Comparison of ENCODE assay signal across 8 cellular contexts in genomic region chr7:128932862-128933821, GRCh38. TPM values are rescaled to one million over a fixed set of nuclear protein-coding genes. Genes with fewer than 3 reads are reported as not detected.
DNase-seq lines count a peak whose midpoint lies in the region; ATAC-seq lines count a peak whose summit lies in the region.

No MANE protein-coding gene starts in this region.

- CTCF ChIA-PET in activated CD4-positive, alpha-beta T cell treated with anti-CD3 and anti-CD28 coated beads for 36 hours (lab: Charles Lee), result interaction anchor here (0.6 to 1.1 kb wide), 7 partner anchors 10 to 184 kb away, joined by 3 to 6 read pairs (median 3); no protein-coding TSS in a partner anchor

- POLR2A ChIA-PET in activated CD4-positive, alpha-beta T cell treated with anti-CD3 and anti-CD28 coated beads for 36 hours (lab: Charles Lee), result interaction anchor here (0.5 to 0.8 kb wide), 2 partner anchors 10 to 30 kb away, joined by 3 to 4 read pairs; no protein-coding TSS in a partner anchor

- intact Hi-C loops in activated CD4-positive, alpha-beta T cell treated with anti-CD3 and anti-CD28 coated beads for 36 hours (cut with DNase I, micrococcal nuclease), result no loop called here

- H3K4me1 Mint-ChIP-seq in activated CD4-positive, alpha-beta T cell treated with anti-CD3 and anti-CD28 coated beads for 36 hours, result peaks cover 18% of the 10 kb centered on the region

- H3K9me3 Mint-ChIP-seq in activated CD4-positive, alpha-beta T cell treated with anti-CD3 and anti-CD28 coated beads for 36 hours (ENCODE audit: low read depth), result no peaks in the 10 kb centered on the region

- no peaks in the 10 kb centered on the region for H3K36me3 Mint-ChIP-seq in activated CD4-positive, alpha-beta T cell treated with anti-CD3 and anti-CD28 coated beads for 36 hours (ENCODE audit: low read depth)

- H3K27ac Mint-ChIP-seq in activated CD4-positive, alpha-beta T cell treated with anti-CD3 and anti-CD28 coated beads for 36 hours, result peak overlapping the region; percentile 85

- H3K4me3 Mint-ChIP-seq in activated CD4-positive, alpha-beta T cell treated with anti-CD3 and anti-CD28 coated beads for 36 hours, result peak overlapping the region; percentile 10

- ATAC-seq in activated CD4-positive, alpha-beta T cell treated with anti-CD3 and anti-CD28 coated beads for 36 hours, result peak; percentile 94

- peaks cover 9% of the 10 kb centered on the region for H3K27me3 Mint-ChIP-seq in activated CD4-positive, alpha-beta T cell treated with anti-CD3 and anti-CD28 coated beads for 36 hours

- peak; percentile 64 for DNase-seq in activated CD4-positive, alpha-beta T cell treated with anti-CD3 and anti-CD28 coated beads for 36 hours
- DNase-seq in activated CD4-positive, alpha-beta T cell treated with anti-CD3 and anti-CD28 coated beads, Interleukin-2, amount 50 U/mL, for 1 hour, result no peak
- peak; percentile 88 to 93 for DNase-seq in Kasumi-1 (lab: John Stamatoyannopoulos, UW)
- peak; percentile 54 for DNase-seq in central memory CD4-positive, alpha-beta T cell
- DNase-seq in stimulated activated CD4-positive, alpha-beta T cell treated with anti-CD3 and anti-CD28 coated beads, Interleukin-15, amount 100 ng/mL, for 24 hours, result peak; percentile 62
- no peak for DNase-seq in NCI-H748 (lab: John Stamatoyannopoulos, UW; ENCODE audit: unreplicated experiment)
- no peak for DNase-seq in DMS 273 treated with DMSO at 0.1 percent for 48 hours (lab: John Stamatoyannopoulos, UW)
- DNase-seq in HuH-7.5 (ENCODE audit: low spot score), result no peak

RNA-seq across cellular contexts. Expression of gene IRF5, which starts 4.6 kb away (rescaled TPM):
- 1 to 10 TPM; 7.2 to 8.5 TPM for total RNA-seq in activated CD4-positive, alpha-beta T cell treated with anti-CD3 and anti-CD28 coated beads for 36 hours

RNA-seq across cellular contexts. Expression of gene KCP, which starts 22.6 kb away (rescaled TPM):
- total RNA-seq in activated CD4-positive, alpha-beta T cell treated with anti-CD3 and anti-CD28 coated beads for 36 hours, result not detected

Comparison
In these comparisons a context has a peak if more than half of its experiments do, and no peak if none do; other contexts are left out.
1. DNase-seq: peak in activated CD4-positive, alpha-beta T cell treated with anti-CD3 and anti-CD28 coated beads for 36 hours (single experiment), Kasumi-1 (2 of 2), central memory CD4-positive, alpha-beta T cell (single experiment) and stimulated activated CD4-positive, alpha-beta T cell treated with anti-CD3 and anti-CD28 coated beads, Interleukin-15, amount 100 ng/mL, for 24 hours (single experiment); none in activated CD4-positive, alpha-beta T cell treated with anti-CD3 and anti-CD28 coated beads, Interleukin-2, amount 50 U/mL, for 1 hour (single experiment), NCI-H748 (single experiment), DMS 273 treated with DMSO at 0.1 percent for 48 hours (single experiment) and HuH-7.5 (single experiment).